In genomic region chr6:38307730-38308129, GRCh38 we compare ENCODE assay signal across 9 cellular contexts.
DNase-seq lines count a peak whose midpoint lies in the region; ATAC-seq and TF ChIP-seq lines count a peak whose summit lies in the region.
"Had no signal": no experiment of that assay in that cellular context is flagged by ENCODE, and none has a peak within 500 bp of the region (broad histone marks: within the 10 kb centered on the region; RNA-seq: fewer than 3 reads in every experiment).

No MANE protein-coding gene starts in this region.

- CTCF ChIA-PET in HEK293T (lab: Yijun Ruan, JAX), result no interaction called here

- ATAC-seq in GM21367 (IDR thresholded peaks at IDR 0.05; ENCODE audit: unreplicated experiment), result peak; percentile 59
- peak; percentile 70 for ATAC-seq in HG03159 (IDR thresholded peaks at IDR 0.05; ENCODE audit: unreplicated experiment)

- peaks cover 23% of the 10 kb centered on the region for H3K4me1 Mint-ChIP-seq in activated T-helper 2 cell treated with anti-CD3 and anti-CD28 coated beads, Interferon-gamma antibody, Interleukin-2, Interleukin-4, amounts not matched to agents 10 μg/mL and 5 μg/mL and 100 μg/mL, durations not matched to agents 14 hours and 24 hours and 36 hours (ENCODE audit: low read depth)

- no peaks in the 10 kb centered on the region for H3K36me3 Mint-ChIP-seq in activated T-helper 2 cell treated with anti-CD3 and anti-CD28 coated beads, Interferon-gamma antibody, Interleukin-2, Interleukin-4, amounts not matched to agents 10 μg/mL and 5 μg/mL and 100 μg/mL, durations not matched to agents 14 hours and 24 hours and 36 hours (ENCODE audit: low read depth)

- intact Hi-C loops in activated T-helper 2 cell treated with anti-CD3 and anti-CD28 coated beads, Interferon-gamma antibody, Interleukin-2, Interleukin-4, amounts not matched to agents 10 μg/mL and 5 μg/mL and 100 μg/mL, durations not matched to agents 14 hours and 24 hours and 36 hours (cut with micrococcal nuclease), result no loop called here

- H3K9me3 Mint-ChIP-seq in activated T-helper 2 cell treated with anti-CD3 and anti-CD28 coated beads, Interferon-gamma antibody, Interleukin-2, Interleukin-4, amounts not matched to agents 10 μg/mL and 5 μg/mL and 100 μg/mL, durations not matched to agents 14 hours and 24 hours and 36 hours, result no peaks in the 10 kb centered on the region

- POLR2A ChIA-PET in HEK293T (lab: Yijun Ruan, JAX), result no interaction called here

- TF ChIP-seq CTCF in GM10266 (IDR thresholded peaks at IDR 0.05; ENCODE audit: control insufficient read depth, insufficient read depth, low read depth, missing control alignments), result no peak

- peak overlapping the region; percentile 19 for H3K27ac Mint-ChIP-seq in activated T-helper 2 cell treated with anti-CD3 and anti-CD28 coated beads, Interferon-gamma antibody, Interleukin-2, Interleukin-4, amounts not matched to agents 10 μg/mL and 5 μg/mL and 100 μg/mL, durations not matched to agents 14 hours and 24 hours and 36 hours

- DNase-seq in GM10266 (ENCODE audit: extremely low spot score), result peak; percentile 23
- no peak for DNase-seq in activated T-helper 2 cell treated with anti-CD3 and anti-CD28 coated beads, Interferon-gamma antibody, Interleukin-2, Interleukin-4, amounts not matched to agents 10 μg/mL and 5 μg/mL and 100 μg/mL, durations not matched to agents 14 hours and 24 hours and 36 hours (ENCODE audit: low spot score)
- DNase-seq in DMS114 treated with DMSO at 0.1 percent for 48 hours (lab: John Stamatoyannopoulos, UW; ENCODE audit: unreplicated experiment), result no peak
- no peak for DNase-seq in activated T-cell treated with anti-CD3 and anti-CD28 coated beads, Interleukin-2, amount 50 U/mL, for 48 hours
- no peak for DNase-seq in HK-2 (ENCODE audit: unreplicated experiment)
- DNase-seq in HEK293T (ENCODE audit: extremely low spot score), result no peak
- DNase-seq: MM.1S had no signal

- no peaks in the 10 kb centered on the region for H3K27me3 Mint-ChIP-seq in activated T-helper 2 cell treated with anti-CD3 and anti-CD28 coated beads, Interferon-gamma antibody, Interleukin-2, Interleukin-4, amounts not matched to agents 10 μg/mL and 5 μg/mL and 100 μg/mL, durations not matched to agents 14 hours and 24 hours and 36 hours (ENCODE audit: low read depth)

- no peak overlapping the region for H3K4me3 Mint-ChIP-seq in activated T-helper 2 cell treated with anti-CD3 and anti-CD28 coated beads, Interferon-gamma antibody, Interleukin-2, Interleukin-4, amounts not matched to agents 10 μg/mL and 5 μg/mL and 100 μg/mL, durations not matched to agents 14 hours and 24 hours and 36 hours (ENCODE audit: low read depth)

TF ChIP-seq in HEK293T, 16 proteins besides CTCF, POLR2A, EP300 and RAD21:
- TF ChIP-seq SP1 (IDR thresholded peaks at IDR 0.05), result no peak
- no peak for TF ChIP-seq ELF4 (IDR thresholded peaks at IDR 0.05)
- TF ChIP-seq CTBP1 (IDR thresholded peaks at IDR 0.05; ENCODE audit: borderline replicate concordance), result no peak
- no peak for TF ChIP-seq PKNOX1 (IDR thresholded peaks at IDR 0.05)
- TF ChIP-seq LEF1 (IDR thresholded peaks at IDR 0.05; ENCODE audit: borderline replicate concordance), result no peak
- TF ChIP-seq FOXM1 (IDR thresholded peaks at IDR 0.05; ENCODE audit: borderline replicate concordance), result no peak
- TF ChIP-seq FOXK2 (IDR thresholded peaks at IDR 0.05), result no peak
- TF ChIP-seq FOXA1 (IDR thresholded peaks at IDR 0.05), result no peak
- no peak for TF ChIP-seq ARNT (IDR thresholded peaks at IDR 0.05)
- TF ChIP-seq TARDBP (IDR thresholded peaks at IDR 0.05), result no peak
- TF ChIP-seq SUZ12 (IDR thresholded peaks at IDR 0.05), result no peak
- TF ChIP-seq L3MBTL2 (conservative IDR thresholded peaks at IDR 0.05), result no peak
- TF ChIP-seq ZNF384 (IDR thresholded peaks at IDR 0.05), result no peak
